32 cellular contexts compared by ENCODE assay signal in genomic region chr5:79526493-79526892, GRCh38.
"Had no signal": no experiment of that assay in that cellular context is flagged by ENCODE, and none has a peak within 500 bp of the region (broad histone marks: within the 10 kb centered on the region; RNA-seq: fewer than 3 reads in every experiment).

No MANE protein-coding gene starts in this region.

- H3K9me3 ChIP-seq: ascending aorta, body of pancreas had no signal

- H3K36me3 ChIP-seq: adrenal gland, ascending aorta, brain microvascular endothelial cell, breast epithelium, cardiac muscle cell had no signal

- H3K4me1 ChIP-seq: adrenal gland, ascending aorta, body of pancreas, breast epithelium had no signal

- DNase-seq: activated effector memory CD4-positive, alpha-beta T cell treated with anti-CD3 and anti-CD28 coated beads, Interleukin-2, amount 50 U/mL, for 16 hours; activated effector memory CD4-positive, alpha-beta T cell treated with Interleukin-2 at 50 U/mL for 16 hours; activated gamma-delta T cell; activated gamma-delta T cell treated with Interleukin-2 at 50 U/mL for 16 hours; activated naive CD4-positive, alpha-beta T cell; activated naive CD4-positive, alpha-beta T cell treated with anti-CD3 and anti-CD28 coated beads for 36 hours; activated naive CD4-positive, alpha-beta T cell treated with anti-CD3 and anti-CD28 coated beads, Interleukin-2, amount 10 ng/mL, durations not matched to agents 7 days and 5 days; activated naive CD4-positive, alpha-beta T cell treated with anti-CD3 and anti-CD28 coated beads, Interleukin-2, amount 50 U/mL, for 16 hours; activated naive CD4-positive, alpha-beta T cell treated with Interleukin-2 at 50 U/mL for 16 hours; activated naive CD8-positive, alpha-beta T cell treated with anti-CD3 and anti-CD28 coated beads for 36 hours; activated naive CD8-positive, alpha-beta T cell treated with anti-CD3 and anti-CD28 coated beads, Interleukin-2, amount 10 ng/mL, durations not matched to agents 7 days and 5 days; activated naive CD8-positive, alpha-beta T cell treated with anti-CD3 and anti-CD28 coated beads, Interleukin-2, amount 50 U/mL, for 24 hours; activated T-cell treated with anti-CD3 and anti-CD28 coated beads, Interleukin-2, amount 50 U/mL, for 1 hour; activated T-cell treated with anti-CD3 and anti-CD28 coated beads, Interleukin-2, amount 50 U/mL, for 24 hours; activated T-cell treated with anti-CD3 and anti-CD28 coated beads, Interleukin-2, amount 50 U/mL, for 4 hours; activated T-cell treated with anti-CD3 and anti-CD28 coated beads, Interleukin-2, amount 50 U/mL, for 48 hours; activated T-cell treated with anti-CD3 and anti-CD28 coated beads, Interleukin-2, amount 50 U/mL, for 72 hours; adrenal gland; amniotic stem cell; amygdala; anterior cingulate cortex; aorta; body of pancreas; brain microvascular endothelial cell; caudate nucleus; central memory CD4-positive, alpha-beta T cell; cerebellar nuclear complex had no signal

- H3K27ac ChIP-seq: adrenal gland, ascending aorta, body of pancreas, brain microvascular endothelial cell, breast epithelium, cardiac muscle cell had no signal

- ATAC-seq: activated naive CD4-positive, alpha-beta T cell treated with anti-CD3 and anti-CD28 coated beads, Interleukin-2, amount 50 U/mL, for 72 hours; activated naive CD8-positive, alpha-beta T cell treated with anti-CD3 and anti-CD28 coated beads, Interleukin-2, amount 50 U/mL, for 24 hours; activated T-cell treated with anti-CD3 and anti-CD28 coated beads, Interleukin-2, amount 50 U/mL, for 4 hours; activated T-cell treated with anti-CD3 and anti-CD28 coated beads, Interleukin-2, amount 50 U/mL, for 72 hours; activated T-helper 17 cell treated with anti-CD3 and anti-CD28 coated beads, Interleukin-2, amount 50 U/mL, for 72 hours; body of pancreas had no signal

- H3K27me3 ChIP-seq: adrenal gland, ascending aorta, body of pancreas, brain microvascular endothelial cell, breast epithelium, cardiac muscle cell had no signal

- H3K4me3 ChIP-seq: adrenal gland, ascending aorta, body of pancreas, breast epithelium, cardiac muscle cell had no signal
